8 cellular contexts compared by ENCODE assay signal in the genomic region with DNA sequence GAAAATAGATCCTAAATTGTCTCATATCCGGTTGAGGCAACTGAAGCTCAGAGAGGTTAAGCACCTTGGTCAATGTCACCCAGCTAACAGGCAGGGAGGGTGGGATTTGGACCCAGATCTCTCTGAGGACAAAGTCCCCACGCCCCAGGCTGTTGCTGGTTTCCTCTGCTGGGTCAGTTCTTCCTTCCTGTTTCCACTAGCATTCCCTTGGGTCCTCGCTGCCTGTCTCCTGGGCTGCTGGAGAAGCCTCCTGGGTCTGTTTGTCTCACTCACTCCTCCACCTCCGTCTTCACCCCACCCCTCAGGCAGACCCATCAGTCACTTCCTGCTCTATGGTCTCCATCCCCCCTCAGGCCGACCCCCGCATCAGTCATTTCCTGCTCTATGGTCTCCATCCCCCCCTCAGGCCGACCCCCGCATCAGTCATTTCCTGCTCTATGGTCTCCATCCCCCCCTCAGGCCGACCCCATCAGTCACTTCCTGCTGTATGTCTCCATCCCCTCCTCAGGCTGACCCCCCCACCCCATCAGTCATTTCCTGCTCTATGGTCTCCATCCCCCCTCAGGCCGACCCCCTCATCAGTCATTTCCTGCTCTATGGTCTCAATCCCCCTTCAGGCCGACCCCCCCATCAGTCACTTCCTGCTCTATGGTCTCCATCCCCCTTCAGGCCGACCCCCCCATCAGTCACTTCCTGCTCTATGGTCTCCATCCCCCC. TPM values are rescaled to one million over a fixed set of nuclear protein-coding genes. Genes with fewer than 3 reads are reported as not detected.
DNase-seq lines count a peak whose midpoint lies in the region; ATAC-seq, FAIRE-seq and TF ChIP-seq lines count a peak whose summit lies in the region.
"Not testable (repeated sequence)": the region's sequence is repeated elsewhere in the genome, so short reads cannot be mapped to it uniquely, and the experiment has no call there.

No MANE protein-coding gene starts in this region.

- CTCF ChIA-PET in CD4-positive, alpha-beta T cell (lab: Charles Lee) = interaction anchor here (0.6 kb wide), 1 partner anchor 232 kb away, joined by 3 read pairs; no protein-coding TSS in a partner anchor
- CTCF ChIA-PET in HEK293 (lab: Yijun Ruan, JAX); endothelial cell of umbilical vein (lab: Charles Lee): not testable (repeated sequence)

- H3K27ac ChIP-seq in CD4-positive, alpha-beta T cell (ENCODE audit: low read depth, low read length) = peak overlapping the region; percentile 29
- H3K27ac ChIP-seq in HEK293 (ENCODE audit: extremely low read depth, low read depth, low read length) = not testable (repeated sequence)
- H3K27ac ChIP-seq in endothelial cell of umbilical vein (ENCODE audit: insufficient read depth, low read depth, low read length) = peak overlapping the region; percentile 27
- peak overlapping the region; percentile 97 for H3K27ac ChIP-seq in mesenchymal stem cell (ENCODE audit: low read length, poor library complexity, severe bottlenecking)

- POLR2A ChIA-PET in CD4-positive, alpha-beta T cell (lab: Charles Lee); HEK293 (lab: Yijun Ruan, JAX); endothelial cell of umbilical vein (lab: Charles Lee): not testable (repeated sequence)

- not testable (repeated sequence) for H3K9me3 ChIP-seq in CD4-positive, alpha-beta T cell (ENCODE audit: control insufficient read depth, low read length); HEK293 (ENCODE audit: control insufficient read depth, insufficient read depth, low read depth, low read length); endothelial cell of umbilical vein (replicated peaks; ENCODE audit: control insufficient read depth, insufficient read depth, low read length); mesenchymal stem cell (ENCODE audit: control insufficient read depth, low read length)

- not testable (repeated sequence) for H2AFZ ChIP-seq in endothelial cell of umbilical vein (ENCODE audit: low read depth, low read length)
- peak overlapping the region; percentile 65 for H2AFZ ChIP-seq in mesenchymal stem cell (ENCODE audit: low read depth, low read length)

- TF ChIP-seq POLR2A in endothelial cell of umbilical vein (IDR thresholded peaks at IDR 0.05; ENCODE audit: low read depth, low read length) = not testable (repeated sequence)

- H3K14ac ChIP-seq in mesenchymal stem cell (ENCODE audit: low read length in 2 of 2) = peak overlapping the region in 1 of 2 experiments; percentile 46

- not testable (repeated sequence) for H3K79me2 ChIP-seq in endothelial cell of umbilical vein (ENCODE audit: control insufficient read depth, insufficient read depth, low read length)

- peak overlapping the region; percentile 97 for H2BK5ac ChIP-seq in mesenchymal stem cell (ENCODE audit: low read depth, low read length, poor library complexity, severe bottlenecking)

- H2BK12ac ChIP-seq in mesenchymal stem cell (ENCODE audit: low read length in 2 of 2) = peak overlapping the region in 1 of 2 experiments; percentile 10

- H4K91ac ChIP-seq in mesenchymal stem cell (ENCODE audit: low read length) = peak overlapping the region; percentile 60

- not testable (repeated sequence) for H3K79me1 ChIP-seq in mesenchymal stem cell (replicated peaks; ENCODE audit: low read length, poor library complexity, severe bottlenecking)

- not testable (repeated sequence) for H4K20me1 ChIP-seq in endothelial cell of umbilical vein (replicated peaks; ENCODE audit: control insufficient read depth, extremely low read depth, insufficient read depth, low read length)

- H3K4me3 ChIP-seq in HEK293 (ENCODE audit: low read depth, low read length); endothelial cell of umbilical vein (replicated peaks in 1 of 3; ENCODE audit: insufficient read depth in 1 of 3, low read depth in 1 of 3, low read length in 3 of 3): not testable (repeated sequence)
- H3K4me3 ChIP-seq in mesenchymal stem cell (ENCODE audit: insufficient read depth in 1 of 2, low read depth in 1 of 2, low read length in 2 of 2) = peak overlapping the region in 1 of 2 experiments; percentile 41

- H2AK5ac ChIP-seq in mesenchymal stem cell (ENCODE audit: low read length, severe bottlenecking) = peak overlapping the region; percentile 97

- H2BK15ac ChIP-seq in mesenchymal stem cell (ENCODE audit: low read depth, poor library complexity, severe bottlenecking) = peak overlapping the region; percentile 26

- not testable (repeated sequence) for H3K27ac Mint-ChIP-seq in CD4-positive, alpha-beta T cell
- peak overlapping the region; percentile 76 to 81 for H3K27ac Mint-ChIP-seq in activated naive CD4-positive, alpha-beta T cell treated with anti-CD3 and anti-CD28 coated beads, Interleukin-2, amount 50 U/mL, for 72 hours

- not testable (repeated sequence) for H3K9ac ChIP-seq in endothelial cell of umbilical vein (replicated peaks; ENCODE audit: extremely low read depth, insufficient read depth, low read length)
- H3K9ac ChIP-seq in mesenchymal stem cell (ENCODE audit: low read length) = peak overlapping the region; percentile 55

- not testable (repeated sequence) for H3K4me1 ChIP-seq in HEK293 (ENCODE audit: control insufficient read depth, insufficient read depth, low read length); endothelial cell of umbilical vein (ENCODE audit: control insufficient read depth, extremely low read depth, insufficient read depth, low read length)
- peaks cover 39% of the 10 kb centered on the region for H3K4me1 ChIP-seq in mesenchymal stem cell (ENCODE audit: control insufficient read depth, insufficient read depth, low read depth, low read length)

- not testable (repeated sequence) for H3K9me3 Mint-ChIP-seq in CD4-positive, alpha-beta T cell; activated naive CD4-positive, alpha-beta T cell treated with anti-CD3 and anti-CD28 coated beads, Interleukin-2, amount 50 U/mL, for 72 hours

- not testable (repeated sequence) for H3K27me3 Mint-ChIP-seq in CD4-positive, alpha-beta T cell

- not testable (repeated sequence) for H3K4me2 ChIP-seq in endothelial cell of umbilical vein (ENCODE audit: insufficient read depth, low read length)
- H3K4me2 ChIP-seq in mesenchymal stem cell (ENCODE audit: low read length, poor library complexity, severe bottlenecking) = peak overlapping the region; percentile 56

- BruUV-seq in endothelial cell of umbilical vein (replicated peaks; lab: Mats Ljungman, UMichigan) = not testable (repeated sequence)

- not testable (repeated sequence) for H3K36me3 ChIP-seq in HEK293 (ENCODE audit: control insufficient read depth in 2 of 2, insufficient read depth in 1 of 2, low read length in 2 of 2); endothelial cell of umbilical vein (ENCODE audit: control insufficient read depth in 2 of 2, extremely low read depth in 1 of 2, insufficient read depth in 2 of 2, low read length in 2 of 2)
- peaks cover 0 to 19% of the 10 kb centered on the region in 2 experiments for H3K36me3 ChIP-seq in mesenchymal stem cell (ENCODE audit: control insufficient read depth in 1 of 2, insufficient read depth in 2 of 2, low read depth in 1 of 2, low read length in 2 of 2)

- TF ChIP-seq CTCF in CD4-positive, alpha-beta T cell (IDR thresholded peaks at IDR 0.05); HEK293 (tag by site-specific recombination; IDR thresholded peaks at IDR 0.05); endothelial cell of umbilical vein (IDR thresholded peaks at IDR 0.05; ENCODE audit: extremely low read depth in 1 of 2, insufficient read depth in 1 of 2, low read depth in 1 of 2, low read length in 2 of 2): not testable (repeated sequence)

- H3K4ac ChIP-seq in mesenchymal stem cell (ENCODE audit: low read depth in 1 of 2, low read length in 2 of 2) = peak overlapping the region; percentile 84 to 88

- not testable (repeated sequence) for H3K23ac ChIP-seq in mesenchymal stem cell (ENCODE audit: low read length in 2 of 2)

- not testable (repeated sequence) for H3K4me1 Mint-ChIP-seq in CD4-positive, alpha-beta T cell (ENCODE audit: low read depth)

- peak overlapping the region; percentile 80 for H4K8ac ChIP-seq in mesenchymal stem cell (ENCODE audit: low read length)

- not testable (repeated sequence) for ATAC-seq in CD4-positive, alpha-beta T cell (ENCODE audit: poor library complexity)
- peak in 1 of 2 donors; percentile 46 for ATAC-seq in activated naive CD4-positive, alpha-beta T cell treated with anti-CD3 and anti-CD28 coated beads, Interleukin-2, amount 50 U/mL, for 72 hours

- dilution Hi-C loops in endothelial cell of umbilical vein (cut with MboI; ENCODE audit: extremely low pct_ligation_motif_present, low sequenced_read_pairs) = loop anchor here (25.0 kb wide), 1 partner anchor 255 kb away; no protein-coding TSS in a partner anchor

- peak overlapping the region; percentile 64 to 88 for H3K18ac ChIP-seq in mesenchymal stem cell (ENCODE audit: low read depth in 1 of 2, low read length in 2 of 2)

- WGBS in mesenchymal stem cell = 17% methylated on average over 6 of the region's 12 CpGs

- intact Hi-C loops in CD4-positive, alpha-beta T cell (cut with DNase I, micrococcal nuclease) = not testable (repeated sequence)
- intact Hi-C loops in endothelial cell of umbilical vein (cut with micrococcal nuclease) = loop anchor here (10.0 kb wide), 1 partner anchor 512 kb away; no protein-coding TSS in a partner anchor

- H3K27me3 ChIP-seq in CD4-positive, alpha-beta T cell (ENCODE audit: control insufficient read depth, insufficient read depth, low read length); endothelial cell of umbilical vein (ENCODE audit: control insufficient read depth in 2 of 2, insufficient read depth in 2 of 2, low read length in 2 of 2); mesenchymal stem cell (ENCODE audit: control insufficient read depth in 1 of 2, insufficient read depth in 1 of 2, low read length in 2 of 2): not testable (repeated sequence)

- H3K36me3 Mint-ChIP-seq in CD4-positive, alpha-beta T cell (ENCODE audit: low read depth) = peaks cover 66% of the 10 kb centered on the region
- peaks cover 5 to 17% of the 10 kb centered on the region in 2 donors for H3K36me3 Mint-ChIP-seq in activated naive CD4-positive, alpha-beta T cell treated with anti-CD3 and anti-CD28 coated beads, Interleukin-2, amount 50 U/mL, for 72 hours

- not testable (repeated sequence) for FAIRE-seq in endothelial cell of umbilical vein (lab: Jason Lieb, UNC)

- not testable (repeated sequence) for DNase-seq in CD4-positive, alpha-beta T cell; activated naive CD4-positive, alpha-beta T cell treated with anti-CD3 and anti-CD28 coated beads, Interleukin-2, amount 50 U/mL, for 72 hours (ENCODE audit: low spot score in 2 of 2); mesenchymal stem cell
- DNase-seq in RPMI7951 (ENCODE audit: low read depth) (peak; percentile 77), endothelial cell of umbilical vein (ENCODE audit: low read depth, low spot score) (peak; percentile 42)
- DNase-seq in activated CD4-positive, alpha-beta T cell treated with anti-CD3 and anti-CD28 coated beads, Interleukin-2, amount 50 U/mL, for 48 hours = peak; percentile 9 to 18
- peak; percentile 24 to 25 for DNase-seq in stimulated activated CD8-positive, alpha-beta memory T cell treated with anti-CD3 and anti-CD28 coated beads, Interleukin-7, amount 100 ng/mL, for 4 hours (ENCODE audit: low read depth in 2 of 2)

- not testable (repeated sequence) for H3K4me3 Mint-ChIP-seq in CD4-positive, alpha-beta T cell

- H3K9me1 ChIP-seq in endothelial cell of umbilical vein (replicated peaks; ENCODE audit: control insufficient read depth, extremely low read depth, insufficient read depth, low read length) = not testable (repeated sequence)

- peak overlapping the region; percentile 55 for H2BK120ac ChIP-seq in mesenchymal stem cell (ENCODE audit: low read depth, low read length)

RNA-seq across cellular contexts. Expression of a gene that starts 38.7 kb away (rescaled TPM):
- 10 to 100 TPM; 17.7 to 22.2 TPM for total RNA-seq in CD4-positive, alpha-beta T cell
- total RNA-seq in RPMI7951 (2014; rRNA removed; shearing (Covaris generic)) = 13.1 and 14.5 TPM in 2 replicates
- total RNA-seq in activated naive CD4-positive, alpha-beta T cell treated with anti-CD3 and anti-CD28 coated beads, Interleukin-2, amount 50 U/mL, for 72 hours = 100 to 1,000 TPM in 1 of 2 donors, 10 to 100 TPM in 1; 57.3 to 131 TPM
- 7.3 and 12.2 TPM in 2 replicates for total RNA-seq in endothelial cell of umbilical vein
- 5.3 and 6.9 TPM in 2 replicates for polyA plus RNA-seq in endothelial cell of umbilical vein
- polyA plus RNA-seq in endothelial cell of umbilical vein (2011; cell fraction: cytosol; rRNA removed) = 7.0 and 9.6 TPM in 2 replicates
- polyA plus RNA-seq in endothelial cell of umbilical vein (2011; cell fraction: nucleus; rRNA removed) = 16.6 and 17.7 TPM in 2 replicates
- polyA plus RNA-seq in endothelial cell of umbilical vein (2012) = 2.2 and 2.8 TPM in 2 replicates
- polyA minus RNA-seq in endothelial cell of umbilical vein = 7.9 and 14.0 TPM in 2 replicates
- polyA minus RNA-seq in endothelial cell of umbilical vein (2011; cell fraction: cytosol; rRNA and poly(A)+ RNA removed) = 1.8 TPM
- 4.1 and 5.2 TPM in 2 replicates for polyA minus RNA-seq in endothelial cell of umbilical vein (2011; cell fraction: nucleus; rRNA and poly(A)+ RNA removed)
- 2.1 TPM for polyA plus RNA-seq in mesenchymal stem cell (2013, experiment 1 of 2)
- polyA plus RNA-seq in mesenchymal stem cell (2013, experiment 2 of 2) = 2.0 TPM
